In genomic region chr4:166257891-166258290, GRCh38 we compare ENCODE assay signal across 20 cellular contexts.
DNase-seq lines count a peak whose midpoint lies in the region; TF ChIP-seq lines count a peak whose summit lies in the region.
"Had no signal": no experiment of that assay in that cellular context is flagged by ENCODE, and none has a peak within 500 bp of the region (broad histone marks: within the 10 kb centered on the region; RNA-seq: fewer than 3 reads in every experiment).

No MANE protein-coding gene starts in this region.

- no peaks in the 10 kb centered on the region for H3K4me1 ChIP-seq in osteoblast (ENCODE audit: insufficient read depth, low read length)
- H3K4me1 ChIP-seq: BE2C had no signal

- no peaks in the 10 kb centered on the region for H3K27me3 ChIP-seq in osteoblast (ENCODE audit: insufficient read depth, low read length)
- no peaks in the 10 kb centered on the region for H3K27me3 ChIP-seq in MG63
- H3K27me3 ChIP-seq: BE2C had no signal

- TF ChIP-seq CTCF in osteoblast (IDR thresholded peaks at IDR 0.05; ENCODE audit: extremely low read depth, low read depth, low read length) = no peak

- H4K20me1 ChIP-seq in osteoblast (ENCODE audit: insufficient read depth, low read length) = no peaks in the 10 kb centered on the region

- H3K4me3 ChIP-seq in osteoblast (ENCODE audit: insufficient read depth, low read length) (no peak overlapping the region), MG63 (no peak overlapping the region)
- H3K4me3 ChIP-seq: SK-N-MC had no signal

- DNase-seq in NCI-H2081 (lab: John Stamatoyannopoulos, UW) = peak; percentile 18 to 70
- no peak for DNase-seq in NCI-H2081 treated with DMSO at 0.1 percent for 48 hours (lab: John Stamatoyannopoulos, UW)
- peak; percentile 13 for DNase-seq in G401 (ENCODE audit: low spot score)
- peak; percentile 72 for DNase-seq in NCI-H446 treated with DMSO at 0.1 percent for 48 hours (lab: John Stamatoyannopoulos, UW)
- DNase-seq in osteoblast (ENCODE audit: insufficient read length, low spot score, missing footprints) = no peak
- no peak for DNase-seq in NOMO-1 treated with DMSO at 0.1 percent for 48 hours (lab: John Stamatoyannopoulos, UW; ENCODE audit: unreplicated experiment)
- DNase-seq in MG63 = no peak
- DNase-seq in DMS79 (lab: John Stamatoyannopoulos, UW) = no peak
- DNase-seq: BE2C, GDM1, GOT3, HCEC 1CT, Kasumi-1, MM.1S, NCI-H1048, NCI-H2029 treated with DMSO at 0.1 percent for 48 hours, NCI-H524 treated with DMSO at 0.1 percent for 48 hours, PC-3, Right ventricle myocardium superior had no signal

- no peak overlapping the region for H3K4me2 ChIP-seq in osteoblast (ENCODE audit: insufficient read depth, low read length)

- H3K36me3 ChIP-seq in osteoblast (ENCODE audit: insufficient read depth, low read length) (no peaks in the 10 kb centered on the region), MG63 (no peaks in the 10 kb centered on the region)
- H3K36me3 ChIP-seq: BE2C had no signal

- no peaks in the 10 kb centered on the region for H3K79me2 ChIP-seq in osteoblast (ENCODE audit: insufficient read depth, low read length)

- peak overlapping the region; percentile 38 for H2AFZ ChIP-seq in osteoblast (ENCODE audit: low read length)

- in situ Hi-C loops in G401 (cut with HindIII; ENCODE audit: low sequenced_read_pairs) = no loop called here

- H3K27ac ChIP-seq in osteoblast (ENCODE audit: low read depth, low read length) = no peak overlapping the region
- H3K27ac ChIP-seq: SK-N-MC had no signal

- no peaks in the 10 kb centered on the region for H3K9me3 ChIP-seq in osteoblast (ENCODE audit: low read depth, low read length)
- 0 out of 2 replicates have a peak, but pooled peaks cover 2% of the 10 kb centered on the region for H3K9me3 ChIP-seq in MG63
- H3K9me3 ChIP-seq: BE2C had no signal

Comparison
In these comparisons a context has a peak if more than half of its experiments do, and no peak if none do; other contexts are left out.
1. DNase-seq: peak in NCI-H2081 (2 of 2), G401 (single experiment) and NCI-H446 treated with DMSO at 0.1 percent for 48 hours (single experiment); none in NCI-H2081 treated with DMSO at 0.1 percent for 48 hours (single experiment), osteoblast (single experiment), NOMO-1 treated with DMSO at 0.1 percent for 48 hours (single experiment), MG63 (single experiment) and DMS79 (single experiment).